In the genomic region with DNA sequence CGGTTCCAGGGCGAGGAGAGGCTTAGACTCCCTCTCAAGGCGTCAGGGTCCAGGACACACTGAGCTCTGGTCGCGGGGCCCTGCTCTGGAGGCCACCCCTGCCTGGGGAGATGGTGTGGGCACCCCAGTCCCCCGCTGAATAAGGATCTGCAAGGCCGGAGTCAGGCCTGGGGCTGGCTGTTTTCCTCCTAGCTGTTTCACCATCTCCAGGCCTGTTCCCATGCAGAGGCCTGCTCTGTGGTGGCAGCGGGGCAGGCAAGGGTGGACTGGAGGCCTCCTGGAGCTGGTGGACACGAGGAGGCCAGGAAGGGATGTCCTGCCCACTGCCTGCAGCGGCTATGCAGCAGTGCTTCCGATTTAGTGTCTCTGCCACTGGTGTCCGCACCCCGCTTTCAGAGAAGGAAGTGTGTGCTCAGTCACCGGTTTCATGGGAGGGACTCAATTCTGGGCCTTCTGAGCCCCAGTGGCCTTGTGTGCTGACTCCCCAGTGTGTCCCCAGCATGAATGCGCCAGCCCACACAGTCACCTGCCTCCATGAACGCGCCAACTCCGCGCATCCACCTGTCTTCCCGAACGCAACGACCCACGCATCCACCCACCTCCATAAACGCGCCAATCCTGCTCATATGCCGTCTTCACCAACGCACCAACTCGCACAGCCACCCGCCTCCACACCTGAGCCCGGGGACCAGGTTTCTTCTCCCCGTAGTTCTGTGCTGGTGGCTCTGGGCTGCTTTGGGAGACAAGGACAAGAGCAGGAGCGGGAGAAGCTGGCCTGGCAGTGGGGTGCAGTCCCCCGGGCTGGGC, we compare ENCODE assay signal across 10 cellular contexts. TPM values are rescaled to one million over a fixed set of nuclear protein-coding genes. Genes with fewer than 3 reads are reported as not detected.
DNase-seq lines count a peak whose midpoint lies in the region; TF ChIP-seq lines count a peak whose summit lies in the region.
"Had no signal": no experiment of that assay in that cellular context is flagged by ENCODE, and none has a peak within 500 bp of the region (broad histone marks: within the 10 kb centered on the region; RNA-seq: fewer than 3 reads in every experiment).

No MANE protein-coding gene starts in this region.

- no peaks in the 10 kb centered on the region for H3K36me3 ChIP-seq in SJCRH30

- H3K27me3 ChIP-seq in SJCRH30, result no peaks in the 10 kb centered on the region

- H3K4me3 Mint-ChIP-seq in IgD-negative memory B cell, result peak overlapping the region in 3 of 4 donors; percentile 81 to 90 (median 85)

- H3K4me3 ChIP-seq in SJCRH30, result no peak overlapping the region

- TF ChIP-seq CTCF in C4-2B (conservative IDR thresholded peaks at IDR 0.05), result no peak

- peak overlapping the region in 2 of 3 donors; percentile 63 to 88 for H3K27ac Mint-ChIP-seq in IgD-negative memory B cell

- H3K4me1 Mint-ChIP-seq in IgD-negative memory B cell, result peaks cover 21 to 30% (median 24%) of the 10 kb centered on the region in 3 donors

- DNase-seq in caudate nucleus (lab: John Stamatoyannopoulos, UW) (peak in 49 of 61 donors; percentile 14 to 93 (median 70)), nucleus accumbens (lab: John Stamatoyannopoulos, UW) (peak in 39 of 56 donors; percentile 19 to 86 (median 55)), LoVo (ENCODE audit: low spot score) (no peak), NCI-H69 (lab: John Stamatoyannopoulos, UW) (no peak), COR-L47 (lab: John Stamatoyannopoulos, UW) (no peak), SJCRH30 (no peak)
- DNase-seq: NCI-H524 treated with DMSO at 0.1 percent for 48 hours had no signal

- H3K9me3 ChIP-seq in SJCRH30 (replicated peaks), result no peaks in the 10 kb centered on the region

- H3K4me1 ChIP-seq in SJCRH30, result peaks cover 4% of the 10 kb centered on the region; the same call in 1 of the 2 replicates

- H3K9me3 Mint-ChIP-seq in IgD-negative memory B cell, result peaks cover 0 to 4% (median 2%) of the 10 kb centered on the region in 3 donors

- H3K36me3 Mint-ChIP-seq in IgD-negative memory B cell, result peaks cover 3% of the 10 kb centered on the region

- peaks cover 5% of the 10 kb centered on the region for H3K27me3 Mint-ChIP-seq in IgD-negative memory B cell

- H3K27ac ChIP-seq in C4-2B, result peak overlapping the region; percentile 81
- H3K27ac ChIP-seq in caudate nucleus (ENCODE audit: low read depth, low read length), result peak overlapping the region; percentile 94
- H3K27ac ChIP-seq in SJCRH30, result no peak overlapping the region

RNA-seq across cellular contexts. Expression of gene GPR146, which starts 14.5 kb away (rescaled TPM):
- 2.6 TPM for polyA plus RNA-seq in IgD-negative memory B cell
- total RNA-seq in SJCRH30 (2014; rRNA removed; shearing (Covaris generic)), result 0.93 and 2.1 TPM in 2 replicates

RNA-seq across cellular contexts. Expression of gene CYP2W1, which starts 46.9 kb away (rescaled TPM):
- polyA plus RNA-seq in IgD-negative memory B cell, result not detected
- not detected in 2 replicates for total RNA-seq in SJCRH30 (2014; rRNA removed; shearing (Covaris generic))
- total RNA-seq: epithelial cell of proximal tubule had no signal

RNA-seq across cellular contexts. Expression of gene COX19, which starts 54.5 kb away (rescaled TPM):
- 26.7 TPM for polyA plus RNA-seq in IgD-negative memory B cell
- 6.4 and 8.6 TPM in 2 replicates for total RNA-seq in SJCRH30 (2014; rRNA removed; shearing (Covaris generic))

RNA-seq across cellular contexts. Expression of gene GPER1, which starts 58.1 kb away (rescaled TPM):
- 0.66 TPM for polyA plus RNA-seq in IgD-negative memory B cell
- total RNA-seq in SJCRH30 (2014; rRNA removed; shearing (Covaris generic)), result 0.15 TPM in 1 of 2 replicates, not detected in the other

Comparison
In these comparisons a context has a peak if more than half of its experiments do, and no peak if none do; other contexts are left out.
1. DNase-seq: peak in caudate nucleus (49 of 61) and nucleus accumbens (39 of 56); none in LoVo (single experiment), NCI-H69 (single experiment), COR-L47 (single experiment) and SJCRH30 (0 of 2).